ENCODE assay signal across 23 cellular contexts in the genomic region with DNA sequence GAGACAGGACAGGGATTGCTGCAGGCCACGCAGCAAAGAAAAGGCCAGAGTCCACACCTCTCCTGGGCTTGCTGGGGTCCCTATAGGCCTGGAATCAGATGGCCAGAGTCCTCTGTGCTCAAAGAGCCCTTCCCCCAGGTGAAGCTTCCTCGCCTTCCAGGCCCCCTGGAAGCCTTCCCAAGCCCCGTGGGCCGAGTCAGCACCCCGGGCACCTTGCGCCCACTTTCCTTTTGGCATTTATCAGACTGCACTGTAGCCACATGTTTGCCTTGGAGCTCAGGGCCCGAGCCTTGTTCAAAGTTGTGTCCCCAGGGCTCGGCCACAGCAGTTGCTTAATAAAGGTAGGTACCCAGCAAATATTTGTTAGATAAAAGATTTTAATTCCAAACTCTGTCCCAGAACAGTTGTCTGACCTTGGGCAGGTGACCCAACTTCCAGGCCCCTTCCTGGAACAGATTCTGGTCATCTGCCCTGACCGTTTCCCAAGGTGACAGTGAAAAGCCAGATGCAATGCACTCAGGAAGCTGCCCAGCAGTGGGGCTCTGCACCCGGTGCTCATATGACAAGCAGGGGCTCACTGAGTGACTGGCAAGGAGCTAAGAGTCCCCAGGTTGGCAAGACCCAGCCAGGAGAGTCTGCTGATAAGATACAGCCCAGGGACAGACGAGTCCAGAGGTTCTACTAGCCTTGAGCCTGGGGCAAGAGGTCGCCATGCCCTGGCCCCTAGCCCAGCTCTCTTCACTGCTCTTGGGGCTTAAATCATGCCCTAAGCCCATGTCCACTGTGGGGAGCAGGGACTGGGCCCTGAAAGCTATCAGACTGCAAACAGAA.
DNase-seq lines count a peak whose midpoint lies in the region; ATAC-seq lines count a peak whose summit lies in the region.
"Had no signal": no experiment of that assay in that cellular context is flagged by ENCODE, and none has a peak within 500 bp of the region (broad histone marks: within the 10 kb centered on the region; RNA-seq: fewer than 3 reads in every experiment).

No MANE protein-coding gene starts in this region.

- H3K9me3 ChIP-seq in BLaER1 (no peaks in the 10 kb centered on the region), KOPT-K1 (ENCODE audit: insufficient read depth, low read length, poor library complexity, severe bottlenecking) (no peaks in the 10 kb centered on the region)
- H3K9me3 ChIP-seq in naive thymus-derived CD4-positive, alpha-beta T cell (ENCODE audit: control insufficient read depth in 2 of 3, low read length in 3 of 3): no peaks in the 10 kb centered on the region
- H3K9me3 ChIP-seq: BE2C, breast epithelium, colonic mucosa, left lung, sigmoid colon, tibial nerve had no signal

- DNase-seq in left ventricle myocardium superior (peak; percentile 55), NCI-H446 (lab: John Stamatoyannopoulos, UW) (no peak)
- DNase-seq in naive thymus-derived CD4-positive, alpha-beta T cell: no peak
- no peak for DNase-seq in stimulated activated CD4-positive, alpha-beta T cell treated with anti-CD3 and anti-CD28 coated beads, Interleukin-2, amount 100 ng/mL, for 24 hours
- no peak for DNase-seq in activated CD4-positive, alpha-beta T cell treated with anti-CD3 and anti-CD28 coated beads for 36 hours
- DNase-seq: ACHN; activated T-cell treated with anti-CD3 and anti-CD28 coated beads, Interleukin-2, amount 50 U/mL, for 24 hours; BE2C; colonic mucosa; effector memory CD4-positive, alpha-beta T cell; erythroblast; left lung; NCI-H1048; NCI-H1694; sigmoid colon; stimulated activated naive CD8-positive, alpha-beta T cell treated with anti-CD3 and anti-CD28 coated beads, Interleukin-15, amount 100 ng/mL, for 72 hours; T-helper 2 cell had no signal

- H3K4me2 ChIP-seq in BLaER1: no peak overlapping the region

- peaks cover 29 to 83% (median 70%) of the 10 kb centered on the region in 7 donors for H3K4me1 Mint-ChIP-seq in naive thymus-derived CD4-positive, alpha-beta T cell
- peaks cover 49% of the 10 kb centered on the region for H3K4me1 Mint-ChIP-seq in activated CD4-positive, alpha-beta T cell treated with anti-CD3 and anti-CD28 coated beads for 36 hours
- H3K4me1 Mint-ChIP-seq: neural crest cell had no signal

- H3K27ac ChIP-seq in BLaER1 (peak overlapping the region; percentile 19; the same call in 1 of the 2 replicates), KOPT-K1 (ENCODE audit: low read depth, low read length, poor library complexity, severe bottlenecking) (peak overlapping the region; percentile 91)
- no peak overlapping the region for H3K27ac ChIP-seq in naive thymus-derived CD4-positive, alpha-beta T cell (ENCODE audit: low read depth, low read length)
- H3K27ac ChIP-seq: colonic mucosa, left lung, tibial nerve had no signal

- no peaks in the 10 kb centered on the region for H3K36me3 Mint-ChIP-seq in naive thymus-derived CD4-positive, alpha-beta T cell
- H3K36me3 Mint-ChIP-seq in activated CD4-positive, alpha-beta T cell treated with anti-CD3 and anti-CD28 coated beads for 36 hours (ENCODE audit: low read depth): no peaks in the 10 kb centered on the region

- H3K27ac Mint-ChIP-seq in naive thymus-derived CD4-positive, alpha-beta T cell: peak overlapping the region in 5 of 9 donors; percentile 24 to 47 (median 33)
- no peak overlapping the region for H3K27ac Mint-ChIP-seq in activated CD4-positive, alpha-beta T cell treated with anti-CD3 and anti-CD28 coated beads for 36 hours

- peaks cover 100% of the 10 kb centered on the region for H4K20me1 ChIP-seq in BLaER1

- H3K9ac ChIP-seq in BLaER1: peak overlapping the region; percentile 7; the same call in 1 of the 2 replicates

- no peaks in the 10 kb centered on the region for H3K27me3 ChIP-seq in BLaER1
- H3K27me3 ChIP-seq in naive thymus-derived CD4-positive, alpha-beta T cell (ENCODE audit: control insufficient read depth in 2 of 2, insufficient read depth in 2 of 2, low read length in 2 of 2): no peaks in the 10 kb centered on the region
- H3K27me3 ChIP-seq: BE2C, breast epithelium, colonic mucosa, left lung, sigmoid colon, tibial nerve had no signal

- no peaks in the 10 kb centered on the region; the same call in 1 of the 2 replicates for H3K36me3 ChIP-seq in BLaER1
- H3K36me3 ChIP-seq in KOPT-K1 (ENCODE audit: insufficient read depth, low read length): peaks cover 19% of the 10 kb centered on the region
- H3K36me3 ChIP-seq in naive thymus-derived CD4-positive, alpha-beta T cell (ENCODE audit: control insufficient read depth in 2 of 3, insufficient read depth in 3 of 3, low read length in 3 of 3): no peaks in the 10 kb centered on the region
- H3K36me3 ChIP-seq: BE2C, breast epithelium, colonic mucosa, left lung, sigmoid colon, tibial nerve had no signal

- POLR2A ChIA-PET in naive thymus-derived CD4-positive, alpha-beta T cell (lab: Charles Lee): interaction anchor here (0.6 to 1.2 kb wide), 3 partner anchors 14 to 84 kb away, joined by 3 read pairs; no protein-coding TSS in a partner anchor
- POLR2A ChIA-PET in activated CD4-positive, alpha-beta T cell treated with anti-CD3 and anti-CD28 coated beads for 36 hours (lab: Charles Lee): no interaction called here

- H3K4me3 ChIP-seq in BLaER1: no peak overlapping the region
- no peak overlapping the region for H3K4me3 ChIP-seq in naive thymus-derived CD4-positive, alpha-beta T cell (ENCODE audit: low read length)
- H3K4me3 ChIP-seq: breast epithelium, colonic mucosa, left lung, sigmoid colon, tibial nerve had no signal

- H3K9me3 Mint-ChIP-seq in naive thymus-derived CD4-positive, alpha-beta T cell: no peaks in the 10 kb centered on the region
- no peaks in the 10 kb centered on the region for H3K9me3 Mint-ChIP-seq in activated CD4-positive, alpha-beta T cell treated with anti-CD3 and anti-CD28 coated beads for 36 hours (ENCODE audit: low read depth)
- H3K9me3 Mint-ChIP-seq: activated T-cell treated with anti-CD3 and anti-CD28 coated beads, Interleukin-2, amount 50 U/mL, for 24 hours; neural crest cell; stimulated activated naive CD8-positive, alpha-beta T cell treated with anti-CD3 and anti-CD28 coated beads, Interleukin-15, amount 100 ng/mL, for 72 hours had no signal

- peaks cover 52% of the 10 kb centered on the region for H3K4me1 ChIP-seq in BLaER1
- peaks cover under 1 to 35% of the 10 kb centered on the region in 2 donors for H3K4me1 ChIP-seq in naive thymus-derived CD4-positive, alpha-beta T cell (ENCODE audit: control insufficient read depth in 2 of 2, insufficient read depth in 2 of 2, low read length in 2 of 2)
- H3K4me1 ChIP-seq: BE2C, colonic mucosa had no signal

- no peaks in the 10 kb centered on the region for H3K27me3 Mint-ChIP-seq in naive thymus-derived CD4-positive, alpha-beta T cell
- H3K27me3 Mint-ChIP-seq in activated CD4-positive, alpha-beta T cell treated with anti-CD3 and anti-CD28 coated beads for 36 hours: no peaks in the 10 kb centered on the region
- H3K27me3 Mint-ChIP-seq: activated T-cell treated with anti-CD3 and anti-CD28 coated beads, Interleukin-2, amount 50 U/mL, for 24 hours; stimulated activated naive CD8-positive, alpha-beta T cell treated with anti-CD3 and anti-CD28 coated beads, Interleukin-15, amount 100 ng/mL, for 72 hours had no signal

- no peak overlapping the region for H3K4me3 Mint-ChIP-seq in naive thymus-derived CD4-positive, alpha-beta T cell
- H3K4me3 Mint-ChIP-seq in activated CD4-positive, alpha-beta T cell treated with anti-CD3 and anti-CD28 coated beads for 36 hours: no peak overlapping the region
- H3K4me3 Mint-ChIP-seq: activated T-cell treated with anti-CD3 and anti-CD28 coated beads, Interleukin-2, amount 50 U/mL, for 24 hours; neural crest cell; stimulated activated naive CD8-positive, alpha-beta T cell treated with anti-CD3 and anti-CD28 coated beads, Interleukin-15, amount 100 ng/mL, for 72 hours had no signal

- intact Hi-C loops in left ventricle myocardium superior (cut with micrococcal nuclease): no loop called here
- intact Hi-C loops in naive thymus-derived CD4-positive, alpha-beta T cell (cut with micrococcal nuclease): no loop called here
- intact Hi-C loops in activated CD4-positive, alpha-beta T cell treated with anti-CD3 and anti-CD28 coated beads for 36 hours (cut with DNase I, micrococcal nuclease): no loop called here

- CTCF ChIA-PET in naive thymus-derived CD4-positive, alpha-beta T cell (lab: Charles Lee): interaction anchor here (0.6 to 1.4 kb wide), 3 partner anchors 26 to 772 kb away, joined by 3 to 5 read pairs (median 3); no protein-coding TSS in a partner anchor
- CTCF ChIA-PET in activated CD4-positive, alpha-beta T cell treated with anti-CD3 and anti-CD28 coated beads for 36 hours (lab: Charles Lee): interaction anchor here (0.6 to 1.2 kb wide), 4 partner anchors 9 to 91 kb away, joined by 3 to 5 read pairs (median 3); no protein-coding TSS in a partner anchor

- ATAC-seq in left ventricle myocardium superior: peak; percentile 11
- ATAC-seq in naive thymus-derived CD4-positive, alpha-beta T cell: no peak
- ATAC-seq in GM18870 (IDR thresholded peaks at IDR 0.05; ENCODE audit: unreplicated experiment): no peak
- ATAC-seq in activated CD4-positive, alpha-beta T cell treated with anti-CD3 and anti-CD28 coated beads for 36 hours: no peak
- ATAC-seq: left lung; stimulated activated naive CD8-positive, alpha-beta T cell treated with anti-CD3 and anti-CD28 coated beads, Interleukin-15, amount 100 ng/mL, for 72 hours had no signal
